Comparison of ENCODE assay signal across 20 cellular contexts in the genomic region with DNA sequence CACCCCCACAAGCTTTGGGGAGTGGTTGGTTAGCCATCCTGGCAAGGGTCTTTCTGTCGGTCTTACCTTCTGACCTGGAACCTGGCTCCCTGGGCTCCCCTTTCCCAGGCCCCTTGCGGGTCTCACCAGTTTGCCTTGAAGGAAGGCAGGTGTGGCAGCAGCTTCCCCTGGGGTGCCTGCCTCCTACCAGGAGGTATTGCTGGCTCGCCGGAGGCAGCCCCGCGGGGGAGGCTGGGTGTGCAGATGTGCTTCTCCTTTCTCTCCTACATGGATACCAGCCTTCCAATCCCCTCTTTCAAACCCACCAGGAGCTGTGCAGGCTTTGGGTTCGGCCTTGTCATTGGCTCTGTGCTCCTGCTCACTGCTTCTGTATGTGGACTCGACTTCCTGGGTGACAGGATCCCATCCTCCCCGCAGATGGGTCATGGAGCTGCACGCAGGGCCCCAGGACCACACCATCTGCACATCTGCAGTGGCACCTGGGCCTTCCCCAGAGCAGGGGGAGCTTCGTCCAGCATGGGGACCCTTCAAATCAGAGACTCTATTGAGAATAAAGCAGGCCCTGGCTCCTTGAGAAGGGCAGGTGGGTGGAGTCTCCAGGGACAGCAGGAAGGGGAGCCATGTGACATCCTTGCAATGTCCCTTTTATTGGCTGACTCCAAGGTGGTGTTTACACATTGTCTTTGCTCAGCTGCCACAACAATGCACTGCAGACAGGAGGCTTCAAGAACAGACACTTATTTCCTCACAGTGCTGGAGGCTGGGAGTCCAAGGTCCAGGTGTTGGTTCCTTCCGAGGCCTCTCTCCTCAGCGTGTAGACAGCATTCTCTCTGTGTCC.
DNase-seq lines count a peak whose midpoint lies in the region; ATAC-seq, FAIRE-seq and TF ChIP-seq lines count a peak whose summit lies in the region.
"Had no signal": no experiment of that assay in that cellular context is flagged by ENCODE, and none has a peak within 500 bp of the region (broad histone marks: within the 10 kb centered on the region; RNA-seq: fewer than 3 reads in every experiment).

No MANE protein-coding gene starts in this region.

- H2AFZ ChIP-seq in H9 (ENCODE audit: low read length): no peak overlapping the region

- no peak overlapping the region for H4K91ac ChIP-seq in H9 (ENCODE audit: insufficient read length, low read depth, low read length)

- FAIRE-seq in pancreas (lab: Jason Lieb, UNC): no peak
- FAIRE-seq: colon had no signal

- H3K14ac ChIP-seq in H9 (ENCODE audit: insufficient read depth, low read length): no peak overlapping the region

- DNase-seq in H9: peak; percentile 34
- DNase-seq in NCI-H2029 treated with DMSO at 0.1 percent for 48 hours (lab: John Stamatoyannopoulos, UW): peak; percentile 46
- peak in 1 of 6 donors; percentile 14 for DNase-seq in pancreas
- DNase-seq in MG63: no peak
- no peak for DNase-seq in SW480 (ENCODE audit: low spot score)
- DNase-seq: activated CD4-positive, CD25-positive, alpha-beta regulatory T cell treated with anti-CD3 and anti-CD28 coated beads, Interleukin-2, amount 50 U/mL, for 72 hours; activated T-cell treated with anti-CD3 and anti-CD28 coated beads, Interleukin-2, amount 50 U/mL, for 48 hours; amygdala; hypothalamus; left ventricle myocardium inferior; nephron progenitor cell; sigmoid colon; T-cell; uterus had no signal

- H3K56ac ChIP-seq in H9 (ENCODE audit: insufficient read length, low read depth, low read length): no peak overlapping the region

- no peaks in the 10 kb centered on the region for H3K27me3 ChIP-seq in H9 (ENCODE audit: insufficient read depth, low read length)
- H3K27me3 ChIP-seq in pancreas: no peaks in the 10 kb centered on the region
- peaks cover 3% of the 10 kb centered on the region; the same call in 1 of the 2 replicates for H3K27me3 ChIP-seq in MG63
- H3K27me3 ChIP-seq: BLaER1 treated with 17β-estradiol and CSF1 and Interleukin-3, amounts not matched to agents 10 nM and 100 nM; uterus had no signal

- WGBS in H9 (ENCODE audit: extremely low coverage, insufficient read length, low lambda C conversion rate): no CpG with 5 or more reads among the region's 13 CpGs
- WGBS in pancreas, 2 donors: 52 to 53% methylated on average over 13 of the region's 13 CpGs

- H3K36me3 ChIP-seq in pancreas (no peaks in the 10 kb centered on the region), MG63 (no peaks in the 10 kb centered on the region)
- H3K36me3 ChIP-seq: BLaER1 treated with 17β-estradiol and CSF1 and Interleukin-3, amounts not matched to agents 10 nM and 100 nM; left ventricle myocardium inferior; sigmoid colon; uterus had no signal

- no peak overlapping the region for H3K9ac ChIP-seq in H9 (ENCODE audit: extremely low read depth, insufficient read length, low read length)
- H3K9ac ChIP-seq: BLaER1 treated with 17β-estradiol and CSF1 and Interleukin-3, amounts not matched to agents 10 nM and 100 nM had no signal

- peak in 3 of 4 donors; percentile 31 to 81 (median 60) for ATAC-seq in pancreas
- ATAC-seq in HG02798 (IDR thresholded peaks at IDR 0.05; ENCODE audit: poor library complexity, unreplicated experiment): no peak
- ATAC-seq: stimulated activated memory B cell treated with anti-CD40 and anti-IgM and Interleukin-4, amounts not matched to agents 10 μg/mL and 1 μg/mL and 100 μg/mL, for 72 hours; T-cell had no signal

- no peak overlapping the region for H3K18ac ChIP-seq in H9 (ENCODE audit: insufficient read length, low read depth, low read length)

- TF ChIP-seq CTCF in H9 (conservative IDR thresholded peaks at IDR 0.05): no peak
- no peak for TF ChIP-seq CTCF in VCaP (conservative IDR thresholded peaks at IDR 0.05)
- no peak for TF ChIP-seq CTCF in pancreas (IDR thresholded peaks at IDR 0.05)

- H3K36me3 Mint-ChIP-seq in H9 (ENCODE audit: insufficient read depth in 1 of 3, low read depth in 3 of 3): no peaks in the 10 kb centered on the region
- H3K36me3 Mint-ChIP-seq: IgD-negative memory B cell; stimulated activated memory B cell treated with anti-CD40 and anti-IgM and Interleukin-4, amounts not matched to agents 10 μg/mL and 1 μg/mL and 100 μg/mL, for 72 hours; T-cell had no signal

- no peak overlapping the region for H3K4me3 Mint-ChIP-seq in H9
- H3K4me3 Mint-ChIP-seq: IgD-negative memory B cell; nephron progenitor cell; stimulated activated memory B cell treated with anti-CD40 and anti-IgM and Interleukin-4, amounts not matched to agents 10 μg/mL and 1 μg/mL and 100 μg/mL, for 72 hours; T-cell had no signal

- peaks cover 12 to 15% of the 10 kb centered on the region in 2 experiments for H3K4me1 Mint-ChIP-seq in H9
- H3K4me1 Mint-ChIP-seq: IgD-negative memory B cell; nephron progenitor cell; stimulated activated memory B cell treated with anti-CD40 and anti-IgM and Interleukin-4, amounts not matched to agents 10 μg/mL and 1 μg/mL and 100 μg/mL, for 72 hours; T-cell had no signal

- H3T11ph ChIP-seq in H9 (ENCODE audit: low read length): no peak overlapping the region

- H3K27ac ChIP-seq in H9 (ENCODE audit: insufficient read length, low read depth, low read length): no peak overlapping the region
- H3K27ac ChIP-seq in VCaP: peak overlapping the region; percentile 23
- no peak overlapping the region for H3K27ac ChIP-seq in pancreas
- H3K27ac ChIP-seq: BLaER1 treated with 17β-estradiol and CSF1 and Interleukin-3, amounts not matched to agents 10 nM and 100 nM; left ventricle myocardium inferior; sigmoid colon; uterus had no signal

- H3K27me3 Mint-ChIP-seq in H9 (ENCODE audit: low read depth): peaks cover 5% of the 10 kb centered on the region; the same call in 1 of the 2 replicates

- no peak overlapping the region for H2BK20ac ChIP-seq in H9 (ENCODE audit: low read depth, low read length, poor library complexity, severe bottlenecking)

- no peaks in the 10 kb centered on the region for H3K23me2 ChIP-seq in H9 (ENCODE audit: insufficient read length, low read depth, low read length, poor library complexity, severe bottlenecking)

- H3K4me3 ChIP-seq in pancreas (no peak overlapping the region), MG63 (no peak overlapping the region)
- H3K4me3 ChIP-seq: BLaER1 treated with 17β-estradiol and CSF1 and Interleukin-3, amounts not matched to agents 10 nM and 100 nM; left ventricle myocardium inferior; sigmoid colon; uterus had no signal

- H3K79me1 ChIP-seq in H9 (ENCODE audit: insufficient read depth, low read depth, low read length, poor library complexity, severe bottlenecking): no peaks in the 10 kb centered on the region

- H2BK5ac ChIP-seq in H9 (ENCODE audit: insufficient read length, low read length): no peak overlapping the region

- no peaks in the 10 kb centered on the region for H3K79me2 ChIP-seq in H9 (ENCODE audit: insufficient read depth, low read length)

- H3K9me3 ChIP-seq in H9 (ENCODE audit: control insufficient read depth, low read depth, low read length): no peaks in the 10 kb centered on the region
- H3K9me3 ChIP-seq in pancreas: no peaks in the 10 kb centered on the region
- no peaks in the 10 kb centered on the region for H3K9me3 ChIP-seq in MG63
- H3K9me3 ChIP-seq: BLaER1 treated with 17β-estradiol and CSF1 and Interleukin-3, amounts not matched to agents 10 nM and 100 nM; left ventricle myocardium inferior; sigmoid colon; uterus had no signal

- H3K23ac ChIP-seq in H9 (ENCODE audit: insufficient read length, low read depth, low read length): no peak overlapping the region

- no peak overlapping the region for H2AK5ac ChIP-seq in H9 (ENCODE audit: insufficient read length, low read length)

- H3K9me3 Mint-ChIP-seq in H9: no peaks in the 10 kb centered on the region; a peak in 1 of 5 replicates
- H3K9me3 Mint-ChIP-seq: IgD-negative memory B cell; nephron progenitor cell; stimulated activated memory B cell treated with anti-CD40 and anti-IgM and Interleukin-4, amounts not matched to agents 10 μg/mL and 1 μg/mL and 100 μg/mL, for 72 hours; T-cell had no signal

- H2BK120ac ChIP-seq in H9 (ENCODE audit: low read depth, low read length, poor library complexity, severe bottlenecking): no peak overlapping the region

- H3K4me1 ChIP-seq in H9 (ENCODE audit: insufficient read depth, low read length) (no peaks in the 10 kb centered on the region), pancreas (no peaks in the 10 kb centered on the region)
- H3K4me1 ChIP-seq: left ventricle myocardium inferior, sigmoid colon, uterus had no signal

- no peak overlapping the region for H3K4me2 ChIP-seq in H9 (ENCODE audit: insufficient read depth, insufficient read length, low read length)

- intact Hi-C loops in pancreas (cut with DNase I): no loop called here

- no peak overlapping the region for H4K5ac ChIP-seq in H9 (ENCODE audit: insufficient read length, low read depth, low read length)

- H4K20me1 ChIP-seq in H9 (ENCODE audit: control insufficient read depth, insufficient read depth, insufficient read length): no peaks in the 10 kb centered on the region

- H2BK15ac ChIP-seq in H9 (ENCODE audit: low read depth, low read length): no peak overlapping the region

- H3K4ac ChIP-seq in H9 (ENCODE audit: low read depth, low read length): no peak overlapping the region

- H3K27ac Mint-ChIP-seq in H9: peak overlapping the region in 2 of 3 experiments; percentile 44 to 57; a peak in 3 of 7 replicates
- H3K27ac Mint-ChIP-seq: IgD-negative memory B cell; stimulated activated memory B cell treated with anti-CD40 and anti-IgM and Interleukin-4, amounts not matched to agents 10 μg/mL and 1 μg/mL and 100 μg/mL, for 72 hours; T-cell had no signal

- no peak overlapping the region for H2BK12ac ChIP-seq in H9 (ENCODE audit: insufficient read length, low read depth, low read length)

- no peak overlapping the region for H4K8ac ChIP-seq in H9 (replicated peaks; ENCODE audit: insufficient read length, low read depth, low read length)

Comparison
In these comparisons a context has a peak if more than half of its experiments do, and no peak if none do; other contexts are left out.
1. DNase-seq: peak in H9 (single experiment) and NCI-H2029 treated with DMSO at 0.1 percent for 48 hours (single experiment); none in MG63 (single experiment) and SW480 (single experiment).